8 cellular contexts compared by ENCODE assay signal in the genomic region with DNA sequence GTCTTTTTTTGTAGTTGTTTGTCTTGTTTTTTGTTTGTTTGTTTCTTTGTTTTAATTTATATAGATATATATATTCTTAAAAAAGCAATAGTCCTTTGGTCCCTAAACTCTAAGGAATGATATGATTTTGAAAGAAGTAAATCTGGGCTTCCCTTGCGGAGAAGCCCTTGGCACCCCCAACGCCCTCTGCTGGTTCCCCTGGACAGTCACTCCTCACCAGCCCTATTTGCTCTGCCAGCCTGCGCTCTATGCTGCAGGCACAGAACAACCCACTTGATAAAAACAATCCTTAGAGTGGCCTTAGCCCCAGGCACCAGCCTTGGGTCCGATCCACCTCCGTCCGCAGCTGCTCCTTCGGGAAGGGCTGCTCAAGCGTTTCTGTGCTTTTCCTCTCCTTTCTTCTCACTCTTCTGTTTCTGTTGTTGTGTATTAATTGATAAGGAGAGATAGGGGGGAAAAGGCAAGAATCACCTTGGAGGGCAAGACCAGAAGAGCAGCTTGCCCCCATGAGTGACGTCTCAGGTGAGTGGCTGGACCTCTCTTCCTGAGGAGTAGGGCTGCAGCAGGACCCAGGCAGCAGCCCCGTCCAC. TPM values are rescaled to one million over a fixed set of nuclear protein-coding genes. Genes with fewer than 3 reads are reported as not detected.
DNase-seq lines count a peak whose midpoint lies in the region; ATAC-seq and TF ChIP-seq lines count a peak whose summit lies in the region.

No MANE protein-coding gene starts in this region.

- peak; percentile 72 for TF ChIP-seq CTCF in psoas muscle (IDR thresholded peaks at IDR 0.05)

- H3K36me3 ChIP-seq in psoas muscle (ENCODE audit: insufficient read depth in 1 of 2, low read depth in 1 of 2), result no peaks in the 10 kb centered on the region

- H3K9me3 Mint-ChIP-seq in activated CD4-positive, alpha-beta memory T cell treated with anti-CD3 and anti-CD28 coated beads, Interleukin-2, amount 10 ng/mL, durations not matched to agents 7 days and 5 days, result no peaks in the 10 kb centered on the region

- H3K36me3 Mint-ChIP-seq in activated CD4-positive, alpha-beta memory T cell treated with anti-CD3 and anti-CD28 coated beads, Interleukin-2, amount 10 ng/mL, durations not matched to agents 7 days and 5 days (ENCODE audit: low read depth), result no peaks in the 10 kb centered on the region

- no peak overlapping the region for H3K27ac Mint-ChIP-seq in activated CD4-positive, alpha-beta memory T cell treated with anti-CD3 and anti-CD28 coated beads, Interleukin-2, amount 10 ng/mL, durations not matched to agents 7 days and 5 days

- CTCF ChIA-PET in activated CD4-positive, alpha-beta memory T cell treated with anti-CD3 and anti-CD28 coated beads, Interleukin-2, amount 10 ng/mL, durations not matched to agents 7 days and 5 days (lab: Charles Lee), result interaction anchor here (1.2 to 3.0 kb wide), 3 partner anchors 27 to 87 kb away, joined by 3 to 14 read pairs (median 14); no protein-coding TSS in a partner anchor

- H3K27me3 Mint-ChIP-seq in activated CD4-positive, alpha-beta memory T cell treated with anti-CD3 and anti-CD28 coated beads, Interleukin-2, amount 10 ng/mL, durations not matched to agents 7 days and 5 days, result no peaks in the 10 kb centered on the region

- no peak for TF ChIP-seq POLR2A in erythroblast (IDR thresholded peaks at IDR 0.05; ENCODE audit: low read length)

- intact Hi-C loops in psoas muscle (cut with DNase I), result loop anchor here (2.0 kb wide), 1 partner anchor 87 kb away; no protein-coding TSS in a partner anchor

- POLR2A ChIA-PET in activated CD4-positive, alpha-beta memory T cell treated with anti-CD3 and anti-CD28 coated beads, Interleukin-2, amount 10 ng/mL, durations not matched to agents 7 days and 5 days (lab: Charles Lee), result interaction anchor here (1.1 kb wide), 1 partner anchor 58 kb away, joined by 4 read pairs; no protein-coding TSS in a partner anchor

- no peaks in the 10 kb centered on the region for H3K27me3 ChIP-seq in psoas muscle (ENCODE audit: insufficient read depth in 3 of 3, low read length in 2 of 3)

- H3K4me1 ChIP-seq in psoas muscle, result no peaks in the 10 kb centered on the region

- peak; percentile 32 for DNase-seq in ELR (ENCODE audit: low read depth)
- peak; percentile 23 for DNase-seq in MV-4-11 (lab: John Stamatoyannopoulos, UW)
- peak; percentile 44 for DNase-seq in activated CD4-positive, alpha-beta memory T cell treated with anti-CD3 and anti-CD28 coated beads, Interleukin-2, amount 10 ng/mL, durations not matched to agents 7 days and 5 days
- peak; percentile 32 to 46 for DNase-seq in erythroblast (lab: John Stamatoyannopoulos, UW)
- DNase-seq in psoas muscle, result peak; percentile 41 to 71
- DNase-seq in inferior parietal cortex (ENCODE audit: extremely low spot score), result no peak

- peak; percentile 61 to 93 (median 80) for ATAC-seq in psoas muscle
- ATAC-seq in GM21528 (IDR thresholded peaks at IDR 0.05; ENCODE audit: low FRiP score, unreplicated experiment), result no peak
- no peak for ATAC-seq in HG03439 (IDR thresholded peaks at IDR 0.05; ENCODE audit: unreplicated experiment)

- H3K4me3 Mint-ChIP-seq in activated CD4-positive, alpha-beta memory T cell treated with anti-CD3 and anti-CD28 coated beads, Interleukin-2, amount 10 ng/mL, durations not matched to agents 7 days and 5 days, result no peak overlapping the region

- 58 to 63% (median 60%) methylated on average over 10 of the region's 10 CpGs for WGBS in psoas muscle, 3 donors

- no peak overlapping the region for H3K27ac ChIP-seq in psoas muscle

- no peaks in the 10 kb centered on the region for H3K4me1 Mint-ChIP-seq in activated CD4-positive, alpha-beta memory T cell treated with anti-CD3 and anti-CD28 coated beads, Interleukin-2, amount 10 ng/mL, durations not matched to agents 7 days and 5 days

- no peaks in the 10 kb centered on the region for H3K9me3 ChIP-seq in psoas muscle

- H3K4me3 ChIP-seq in psoas muscle, result no peak overlapping the region

RNA-seq across cellular contexts. Expression of a gene that starts 13.7 kb away (rescaled TPM):
- total RNA-seq in activated CD4-positive, alpha-beta memory T cell treated with anti-CD3 and anti-CD28 coated beads, Interleukin-2, amount 10 ng/mL, durations not matched to agents 7 days and 5 days, result 10 to 100 TPM; 58.8 to 65.0 TPM
- total RNA-seq in psoas muscle, result 10 to 100 TPM; 46.1 to 83.2 (median 65.5) TPM
- 10 to 100 TPM; 48.5 to 81.1 (median 58.6) TPM for polyA plus RNA-seq in psoas muscle

RNA-seq across cellular contexts. Expression of a gene that starts 33.9 kb away (rescaled TPM):
- total RNA-seq in activated CD4-positive, alpha-beta memory T cell treated with anti-CD3 and anti-CD28 coated beads, Interleukin-2, amount 10 ng/mL, durations not matched to agents 7 days and 5 days, result under 1 TPM; 0.18 to 0.58 TPM
- total RNA-seq in psoas muscle, result under 1 TPM; 0.13 to 0.62 (median 0.16) TPM
- polyA plus RNA-seq in psoas muscle, result under 1 TPM; 0.15 to 0.81 (median 0.34) TPM

RNA-seq across cellular contexts. Expression of a gene that starts 55.0 kb away (rescaled TPM):
- total RNA-seq in activated CD4-positive, alpha-beta memory T cell treated with anti-CD3 and anti-CD28 coated beads, Interleukin-2, amount 10 ng/mL, durations not matched to agents 7 days and 5 days, result 1,000 to 10,000 TPM; 1,064 to 1,081 TPM
- 1,000 to 10,000 TPM in 1 of 4 donors, 100 to 1,000 TPM in 3; 513 to 1,170 (median 767) TPM for total RNA-seq in psoas muscle
- polyA plus RNA-seq in psoas muscle, result 1,000 to 10,000 TPM in 2 of 3 donors, 100 to 1,000 TPM in 1; 909 to 1,135 (median 1,127) TPM

Comparison
In these comparisons a context has a peak if more than half of its experiments do, and no peak if none do; other contexts are left out.
1. ATAC-seq: peak in psoas muscle (4 of 4); none in GM21528 (single experiment) and HG03439 (single experiment).